Comparison of ENCODE assay signal across 17 cellular contexts in the genomic region with DNA sequence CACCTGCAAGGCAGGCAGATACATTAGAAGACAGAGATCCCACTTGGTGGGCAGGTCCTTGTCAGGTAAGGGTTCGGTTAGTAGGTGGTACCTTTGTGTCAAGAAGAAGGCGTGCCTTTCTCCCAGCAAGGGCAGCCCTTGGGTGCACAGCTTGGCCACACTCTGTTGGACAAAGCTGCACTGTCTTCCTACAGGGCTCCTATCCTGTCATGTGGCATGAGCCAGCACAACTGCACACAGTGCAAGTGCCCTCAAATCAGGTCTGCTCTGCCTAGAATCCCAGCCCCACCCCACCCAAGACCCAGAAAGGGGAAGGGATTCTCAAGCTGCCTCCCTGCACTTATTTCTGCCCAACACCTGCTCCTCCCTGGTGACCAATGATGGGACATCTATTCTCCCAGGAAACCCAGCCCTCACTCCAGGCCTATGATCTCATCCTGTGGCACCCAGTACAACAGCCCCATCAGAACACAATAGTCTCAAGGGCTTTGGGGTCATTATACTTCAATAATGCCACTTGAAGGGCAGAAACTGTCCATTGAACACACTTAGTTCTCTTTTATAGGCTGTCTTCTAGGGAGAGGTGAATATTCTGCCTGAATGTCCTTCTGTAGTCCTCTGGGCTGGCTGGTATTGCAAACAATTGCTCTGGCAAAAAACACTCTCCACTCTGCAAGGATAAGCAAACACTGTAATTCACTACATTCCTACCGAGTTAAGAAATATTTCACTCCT. TPM values are rescaled to one million over a fixed set of nuclear protein-coding genes. Genes with fewer than 3 reads are reported as not detected.
DNase-seq lines count a peak whose midpoint lies in the region; ATAC-seq, FAIRE-seq and TF ChIP-seq lines count a peak whose summit lies in the region.
"Had no signal": no experiment of that assay in that cellular context is flagged by ENCODE, and none has a peak within 500 bp of the region (broad histone marks: within the 10 kb centered on the region; RNA-seq: fewer than 3 reads in every experiment).

No MANE protein-coding gene starts in this region.

- ATAC-seq in upper lobe of right lung (peak; percentile 81), HG03442 (IDR thresholded peaks at IDR 0.05; ENCODE audit: unreplicated experiment) (no peak)
- ATAC-seq: naive thymus-derived CD4-positive, alpha-beta T cell had no signal

- peaks cover 39% of the 10 kb centered on the region for H3K4me1 Mint-ChIP-seq in glutamatergic neuron (ENCODE audit: low read depth, unreplicated experiment)
- H3K4me1 Mint-ChIP-seq: central memory CD8-positive, alpha-beta T cell had no signal

- no peaks in the 10 kb centered on the region for H3K9me3 ChIP-seq in upper lobe of right lung
- H3K9me3 ChIP-seq: sigmoid colon, testis had no signal

- no peak overlapping the region for H3K4me3 ChIP-seq in upper lobe of right lung
- H3K4me3 ChIP-seq: sigmoid colon, testis had no signal

- H3K27me3 ChIP-seq in upper lobe of right lung = peaks cover 5% of the 10 kb centered on the region
- H3K27me3 ChIP-seq: sigmoid colon, testis had no signal

- no peak for FAIRE-seq in GM12892 (lab: Jason Lieb, UNC)
- FAIRE-seq: A204.1 had no signal

- H3K9me3 Mint-ChIP-seq in glutamatergic neuron (ENCODE audit: unreplicated experiment) = peaks cover 9% of the 10 kb centered on the region
- H3K9me3 Mint-ChIP-seq: central memory CD8-positive, alpha-beta T cell had no signal

- H3K36me3 Mint-ChIP-seq in glutamatergic neuron (ENCODE audit: unreplicated experiment) = no peaks in the 10 kb centered on the region

- no peak overlapping the region for H3K4me3 Mint-ChIP-seq in glutamatergic neuron (ENCODE audit: unreplicated experiment)
- H3K4me3 Mint-ChIP-seq: central memory CD8-positive, alpha-beta T cell; naive thymus-derived CD4-positive, alpha-beta T cell; T-helper 1 cell treated with Interleukin-12 subunit alpha and Interleukin-12 subunit beta and Interleukin-4 antibody, amounts not matched to agents 30 μg/mL and 1 μg/mL, for 36 hours had no signal

- peak; percentile 11 for DNase-seq in NCI-H1436 (lab: John Stamatoyannopoulos, UW)
- DNase-seq in NCI-H1436 treated with DMSO at 0.1 percent for 48 hours (lab: John Stamatoyannopoulos, UW) = no peak
- peak; percentile 73 to 80 for DNase-seq in SHP77 (lab: John Stamatoyannopoulos, UW)
- DNase-seq in glutamatergic neuron = no peak
- DNase-seq in upper lobe of right lung = no peak
- no peak for DNase-seq in GM12892 (ENCODE audit: insufficient read length)
- no peak for DNase-seq in SW 1271 (lab: John Stamatoyannopoulos, UW)
- DNase-seq: activated naive CD4-positive, alpha-beta T cell; H7; naive thymus-derived CD4-positive, alpha-beta T cell; sigmoid colon; testis had no signal

- no peak for TF ChIP-seq POLR2A in GM12892 (IDR thresholded peaks at IDR 0.05; ENCODE audit: low read depth, low read length)

- peak overlapping the region; percentile 49 for H3K27ac Mint-ChIP-seq in glutamatergic neuron (ENCODE audit: unreplicated experiment)
- H3K27ac Mint-ChIP-seq: naive thymus-derived CD4-positive, alpha-beta T cell; T-helper 1 cell treated with Interleukin-12 subunit alpha and Interleukin-12 subunit beta and Interleukin-4 antibody, amounts not matched to agents 30 μg/mL and 1 μg/mL, for 36 hours had no signal

- TF ChIP-seq CTCF in glutamatergic neuron (IDR thresholded peaks at IDR 0.05; ENCODE audit: partially characterized antibody, unreplicated experiment) (no peak), upper lobe of right lung (IDR thresholded peaks at IDR 0.05) (no peak)

- peaks cover 7% of the 10 kb centered on the region for H3K27me3 Mint-ChIP-seq in glutamatergic neuron (ENCODE audit: unreplicated experiment)

- H3K4me1 ChIP-seq in upper lobe of right lung = no peaks in the 10 kb centered on the region
- H3K4me1 ChIP-seq: testis had no signal

- peak overlapping the region; percentile 63 for H3K27ac ChIP-seq in upper lobe of right lung
- H3K27ac ChIP-seq: sigmoid colon, testis had no signal

- intact Hi-C loops in upper lobe of right lung (cut with DNase I) = no loop called here

- H3K36me3 ChIP-seq in upper lobe of right lung = no peaks in the 10 kb centered on the region
- H3K36me3 ChIP-seq: sigmoid colon had no signal

RNA-seq across cellular contexts. Expression of gene IGSF3, which starts 43.0 kb away (rescaled TPM):
- total RNA-seq in glutamatergic neuron (ENCODE audit: unreplicated experiment) (110 TPM), upper lobe of right lung (20.1 TPM)
- polyA plus RNA-seq in GM12892 (2012; ENCODE audit: missing spikeins) = 5.0 TPM
- total RNA-seq: OCI-LY7 had no signal

RNA-seq across cellular contexts. Expression of gene CD2, which starts 43.7 kb away (rescaled TPM):
- total RNA-seq in glutamatergic neuron (ENCODE audit: unreplicated experiment) (not detected), upper lobe of right lung (11.4 TPM)
- polyA plus RNA-seq in GM12892 (2012; ENCODE audit: missing spikeins) = not detected
- total RNA-seq: H7, OCI-LY7 had no signal

Comparison
In these comparisons a context has a peak if more than half of its experiments do, and no peak if none do; other contexts are left out.
1. DNase-seq: peak in NCI-H1436 (single experiment) and SHP77 (2 of 2); none in NCI-H1436 treated with DMSO at 0.1 percent for 48 hours (single experiment), glutamatergic neuron (single experiment), upper lobe of right lung (single experiment), GM12892 (single experiment) and SW 1271 (0 of 2).
2. RNA of gene CD2, which starts 43.7 kb away (total RNA-seq): 11.4 TPM in upper lobe of right lung (single experiment); not detected in glutamatergic neuron (single experiment); every median in the first group is over 10 times any median in the second.